ENCODE assay signal across 31 cellular contexts in genomic region chr3:156862338-156862737, GRCh38. TPM values are rescaled to one million over a fixed set of nuclear protein-coding genes. Genes with fewer than 3 reads are reported as not detected.
"Had no signal": no experiment of that assay in that cellular context is flagged by ENCODE, and none has a peak within 500 bp of the region (broad histone marks: within the 10 kb centered on the region; RNA-seq: fewer than 3 reads in every experiment).

No MANE protein-coding gene starts in this region.

- H2AFZ ChIP-seq: neural progenitor cell, parathyroid adenoma had no signal

- H3K4me3 ChIP-seq: body of pancreas, coronary artery, dorsolateral prefrontal cortex, esophagus muscularis mucosa, heart right ventricle, left lung, lower lobe of right lung, neural progenitor cell, stomach, thyroid gland, upper lobe of left lung, vagina had no signal

- H3K9me3 ChIP-seq: body of pancreas, esophagus muscularis mucosa, heart right ventricle, left lung, lower lobe of right lung, stomach, thyroid gland, upper lobe of left lung, vagina had no signal

- ATAC-seq: activated CD8-positive, alpha-beta T cell treated with anti-CD3 and anti-CD28 coated beads for 36 hours; activated T-cell treated with anti-CD3 and anti-CD28 coated beads, Interleukin-2, amount 50 U/mL, for 4 hours; body of pancreas; effector memory CD8-positive, alpha-beta T cell; heart right ventricle; left lung; lower lobe of right lung; natural killer cell; right cardiac atrium; stimulated activated naive B cell treated with anti-CD40 and anti-IgM and Interleukin-4, amounts not matched to agents 10 μg/mL and 1 μg/mL and 100 μg/mL, for 72 hours; WTC11 had no signal

- H3K36me3 ChIP-seq: esophagus muscularis mucosa, heart right ventricle, left lung, lower lobe of right lung, neural progenitor cell, stomach, thyroid gland, upper lobe of left lung, vagina had no signal

- H3K4me1 ChIP-seq: body of pancreas, esophagus muscularis mucosa, heart right ventricle, left lung, lower lobe of right lung, neural progenitor cell, stomach, thyroid gland, upper lobe of left lung, vagina had no signal

- H3K27me3 ChIP-seq: body of pancreas, dorsolateral prefrontal cortex, esophagus muscularis mucosa, heart right ventricle, left lung, neural progenitor cell, stomach, thyroid gland, upper lobe of left lung, vagina had no signal

- H3K79me2 ChIP-seq: parathyroid adenoma had no signal

- DNase-seq: activated CD4-positive, alpha-beta T cell treated with anti-CD3 and anti-CD28 coated beads for 1 hour; activated CD4-positive, alpha-beta T cell treated with anti-CD3 and anti-CD28 coated beads, Interleukin-2, amount 10 ng/mL, durations not matched to agents 7 days and 5 days; activated CD8-positive, alpha-beta T cell treated with anti-CD3 and anti-CD28 coated beads for 36 hours; activated naive CD4-positive, alpha-beta T cell; activated T-cell treated with anti-CD3 and anti-CD28 coated beads, Interleukin-2, amount 50 U/mL, for 4 hours; aorta; body of pancreas; dorsolateral prefrontal cortex; effector memory CD8-positive, alpha-beta T cell; foreskin melanocyte; heart right ventricle; kidney glomerular epithelial cell; left lung; lower lobe of right lung; natural killer cell; occipital lobe; right cardiac atrium; stimulated activated CD4-positive, alpha-beta T cell treated with anti-CD3 and anti-CD28 coated beads, Interleukin-15, amount 100 ng/mL, for 24 hours; stimulated activated CD4-positive, alpha-beta T cell treated with anti-CD3 and anti-CD28 coated beads, Interleukin-2, amount 100 ng/mL, for 24 hours; stimulated activated naive B cell treated with anti-CD40 and anti-IgM and Interleukin-4, amounts not matched to agents 10 μg/mL and 1 μg/mL and 100 μg/mL, for 72 hours; stomach; T-helper 2 cell; thyroid gland; upper lobe of left lung had no signal

- H3K27ac ChIP-seq: body of pancreas, coronary artery, dorsolateral prefrontal cortex, esophagus muscularis mucosa, heart right ventricle, left lung, lower lobe of right lung, neural progenitor cell, parathyroid adenoma, stomach, thyroid gland, upper lobe of left lung, vagina had no signal

- H3K9ac ChIP-seq: neural progenitor cell, parathyroid adenoma had no signal

- H3K4me2 ChIP-seq: neural progenitor cell had no signal

RNA-seq across cellular contexts. Expression of gene LEKR1, which starts 36.2 kb away (rescaled TPM):
- total RNA-seq: glomerular endothelial cell, vagina had no signal
- polyA plus RNA-seq: aorta had no signal
